ENCODE assay signal across 20 cellular contexts in genomic region chr6:138494312-138494711, GRCh38. TPM values are rescaled to one million over a fixed set of nuclear protein-coding genes. Genes with fewer than 3 reads are reported as not detected.
DNase-seq lines count a peak whose midpoint lies in the region; ATAC-seq and TF ChIP-seq lines count a peak whose summit lies in the region.
"Had no signal": no experiment of that assay in that cellular context is flagged by ENCODE, and none has a peak within 500 bp of the region (broad histone marks: within the 10 kb centered on the region; RNA-seq: fewer than 3 reads in every experiment).

No MANE protein-coding gene starts in this region.

- H3K27me3 ChIP-seq in mammary epithelial cell (ENCODE audit: insufficient read depth, low read length) (no peaks in the 10 kb centered on the region), foreskin keratinocyte (no peaks in the 10 kb centered on the region)

- no peaks in the 10 kb centered on the region for H3K9me3 ChIP-seq in HEK293 (ENCODE audit: control insufficient read depth, insufficient read depth, low read depth, low read length)
- no peaks in the 10 kb centered on the region for H3K9me3 ChIP-seq in mammary epithelial cell (replicated peaks; ENCODE audit: insufficient read depth, low read length)

- dilution Hi-C loops in mammary epithelial cell (cut with HindIII; ENCODE audit: low sequenced_read_pairs), result no loop called here

- in situ Hi-C loops in mammary epithelial cell (cut with MboI; ENCODE audit: low sequenced_read_pairs in 2 of 2), result no loop called here

- ATAC-seq in foreskin keratinocyte (no peak), HG03280 (IDR thresholded peaks at IDR 0.05; ENCODE audit: unreplicated experiment) (no peak), GM19324 (IDR thresholded peaks at IDR 0.05; ENCODE audit: low FRiP score, unreplicated experiment) (no peak)

- H3K4me3 Mint-ChIP-seq in osteocyte (ENCODE audit: unreplicated experiment), result no peak overlapping the region
- H3K4me3 Mint-ChIP-seq: CD14-positive monocyte had no signal

- H3K36me3 ChIP-seq in HEK293 (ENCODE audit: control insufficient read depth in 2 of 2, insufficient read depth in 1 of 2, low read length in 2 of 2), result peaks cover 0 to 4% of the 10 kb centered on the region in 2 experiments; a peak in 1 of 3 replicates
- no peaks in the 10 kb centered on the region for H3K36me3 ChIP-seq in mammary epithelial cell (ENCODE audit: insufficient read depth, low read length)

- peak overlapping the region; percentile 88 for H3K27ac Mint-ChIP-seq in osteocyte (ENCODE audit: unreplicated experiment)
- H3K27ac Mint-ChIP-seq: CD14-positive monocyte had no signal

- no peaks in the 10 kb centered on the region for H4K20me1 ChIP-seq in mammary epithelial cell (ENCODE audit: insufficient read depth, low read length)

- peak overlapping the region; percentile 84 for H3K4me2 ChIP-seq in mammary epithelial cell (ENCODE audit: insufficient read depth, low read depth, low read length)

- H3K27ac ChIP-seq in HEK293 (ENCODE audit: extremely low read depth, low read depth, low read length), result no peak overlapping the region
- H3K27ac ChIP-seq in mammary epithelial cell (ENCODE audit: insufficient read depth, low read depth, low read length), result peak overlapping the region; percentile 96
- H3K27ac ChIP-seq in foreskin keratinocyte, result peak overlapping the region; percentile 77
- H3K27ac ChIP-seq: HL-60 had no signal

- intact Hi-C loops in mammary epithelial cell (cut with micrococcal nuclease), result no loop called here

- peaks cover 41% of the 10 kb centered on the region for H3K4me1 Mint-ChIP-seq in osteocyte (ENCODE audit: unreplicated experiment)

- BruUV-seq in mammary epithelial cell (replicated peaks; lab: Mats Ljungman, UMichigan), result no TSS peak

- H2AFZ ChIP-seq in mammary epithelial cell (ENCODE audit: low read depth, low read length), result no peak overlapping the region

- H3K9me3 Mint-ChIP-seq in osteocyte (ENCODE audit: unreplicated experiment), result no peaks in the 10 kb centered on the region
- H3K9me3 Mint-ChIP-seq: H9 had no signal

- H3K4me1 ChIP-seq in HEK293 (ENCODE audit: control insufficient read depth, insufficient read depth, low read length) (peaks cover 35% of the 10 kb centered on the region), mammary epithelial cell (ENCODE audit: insufficient read depth, low read length) (peaks cover 37% of the 10 kb centered on the region), foreskin keratinocyte (peaks cover 47% of the 10 kb centered on the region)

- TF ChIP-seq CTCF in HEK293 (tag by site-specific recombination; IDR thresholded peaks at IDR 0.05) (no peak), mammary epithelial cell (conservative IDR thresholded peaks at IDR 0.05 in 1 of 2, IDR thresholded peaks at IDR 0.05 in 1 of 2; ENCODE audit: extremely low read depth in 1 of 2, insufficient read depth in 1 of 2, low read depth in 1 of 2, low read length in 2 of 2) (no peak), foreskin keratinocyte (conservative IDR thresholded peaks at IDR 0.05) (no peak), osteocyte (IDR thresholded peaks at IDR 0.05) (no peak)

- POLR2A ChIA-PET in HEK293 (lab: Yijun Ruan, JAX), result no interaction called here

- no peak overlapping the region for H3K4me3 ChIP-seq in HEK293 (ENCODE audit: low read depth, low read length)
- no peak overlapping the region for H3K4me3 ChIP-seq in mammary epithelial cell (replicated peaks in 1 of 3; ENCODE audit: insufficient read depth in 1 of 3, low read depth in 2 of 3, low read length in 3 of 3)

- H3K9ac ChIP-seq in mammary epithelial cell (ENCODE audit: insufficient read depth, low read length), result peak overlapping the region; percentile 59

- H3K79me2 ChIP-seq in mammary epithelial cell (ENCODE audit: insufficient read depth, low read length), result peaks cover 61% of the 10 kb centered on the region

- H3K36me3 Mint-ChIP-seq in osteocyte (ENCODE audit: unreplicated experiment), result peaks cover 2% of the 10 kb centered on the region

- CTCF ChIA-PET in HEK293 (lab: Yijun Ruan, JAX), result interaction anchor here (0.6 to 2.8 kb wide), 5 partner anchors 15 to 323 kb away, joined by 3 to 14 read pairs (median 4); no protein-coding TSS in a partner anchor
- CTCF ChIA-PET in mammary epithelial cell (lab: Charles Lee; ENCODE audit: low non-redundant PET), result no interaction called here

- H3K27me3 Mint-ChIP-seq in osteocyte (ENCODE audit: unreplicated experiment), result no peaks in the 10 kb centered on the region

- DNase-seq in mammary epithelial cell (no peak), foreskin keratinocyte (no peak), osteocyte (ENCODE audit: extremely low spot score, unreplicated experiment) (no peak), DMS53 treated with DMSO at 0.1 percent for 48 hours (lab: John Stamatoyannopoulos, UW; ENCODE audit: unreplicated experiment) (no peak), cerebellar cortex (ENCODE audit: low spot score) (no peak)
- DNase-seq: ACHN, AML-193, DMS153, H9, NCI-H1417, NCI-H1930, NCI-H2171, NCI-H446, NCI-H69, RPMI8226 had no signal

TF ChIP-seq in HEK293, 187 proteins besides CTCF, POLR2A, EP300 and RAD21:
- no peak for TF ChIP-seq ZNF37A (tag by site-specific recombination; IDR thresholded peaks at IDR 0.05)
- TF ChIP-seq ZNF664 (tag by site-specific recombination; IDR thresholded peaks at IDR 0.05), result peak; percentile 95
- TF ChIP-seq ZNF24 (tag by site-specific recombination; IDR thresholded peaks at IDR 0.05), result no peak
- peak; percentile 9; the same call in 1 of the 2 replicates for TF ChIP-seq IKZF3 (tag by site-specific recombination; IDR thresholded peaks at IDR 0.05)

RNA-seq across cellular contexts. Expression of gene NHSL1, which starts 5.0 kb away (rescaled TPM):
- total RNA-seq in mammary epithelial cell, result 10 to 100 TPM; 28.3 to 34.7 TPM
- 17.8 TPM for polyA plus RNA-seq in mammary epithelial cell
- polyA minus RNA-seq in mammary epithelial cell, result 114 TPM
- total RNA-seq in foreskin keratinocyte, result 16.8 and 18.8 TPM in 2 replicates
- 3.1 and 3.2 TPM in 2 replicates for polyA plus RNA-seq in foreskin keratinocyte
- 19.0 and 21.2 TPM in 2 replicates for total RNA-seq in osteocyte
